Comparison of ENCODE assay signal across 22 cellular contexts in genomic region chr5:180034564-180034963, GRCh38. TPM values are rescaled to one million over a fixed set of nuclear protein-coding genes. Genes with fewer than 3 reads are reported as not detected.
DNase-seq lines count a peak whose midpoint lies in the region; ATAC-seq and TF ChIP-seq lines count a peak whose summit lies in the region.
"Had no signal": no experiment of that assay in that cellular context is flagged by ENCODE, and none has a peak within 500 bp of the region (broad histone marks: within the 10 kb centered on the region; RNA-seq: fewer than 3 reads in every experiment).

No MANE protein-coding gene starts in this region.

- H3K4me1 ChIP-seq in PC-3 (ENCODE audit: insufficient read depth, low read length), result peaks cover 5% of the 10 kb centered on the region
- H3K4me1 ChIP-seq: gastroesophageal sphincter, left ventricle myocardium inferior, right lobe of liver had no signal

- H3K27ac ChIP-seq in PC-3 (ENCODE audit: low read length) (peak overlapping the region; percentile 58), epithelial cell of prostate (no peak overlapping the region)
- H3K27ac ChIP-seq: gastroesophageal sphincter, left ventricle myocardium inferior, right lobe of liver had no signal

- no peak overlapping the region for H3K9ac ChIP-seq in PC-3 (ENCODE audit: low read length)

- CTCF ChIA-PET in PC-3 (lab: Charles Lee), result no interaction called here

- no peak overlapping the region for H2AFZ ChIP-seq in PC-3 (ENCODE audit: low read length)

- H3K27me3 ChIP-seq in PC-3 (ENCODE audit: low read length), result no peaks in the 10 kb centered on the region
- H3K27me3 ChIP-seq: gastroesophageal sphincter, right lobe of liver had no signal

- H3K4me2 ChIP-seq in PC-3 (ENCODE audit: low read length), result no peak overlapping the region

- DNase-seq in ELR (ENCODE audit: low read depth) (peak; percentile 67), PC-3 (peak; percentile 73), epithelial cell of prostate (ENCODE audit: low read depth, low spot score) (peak; percentile 14), omental fat pad (ENCODE audit: low spot score) (no peak), NCI-H1436 (lab: John Stamatoyannopoulos, UW) (no peak), UCSD-AML1 (lab: John Stamatoyannopoulos, UW; ENCODE audit: unreplicated experiment) (no peak)
- DNase-seq in activated effector memory CD4-positive, alpha-beta T cell treated with Interleukin-2 at 50 U/mL for 16 hours, result no peak
- DNase-seq: activated CD4-positive, alpha-beta T cell treated with anti-CD3 and anti-CD28 coated beads, Interleukin-2, amount 10 ng/mL, durations not matched to agents 24 days and 14 days; activated CD8-positive, alpha-beta memory T cell treated with anti-CD3 and anti-CD28 coated beads, Interleukin-2, amount 50 U/mL, for 4 hours; activated effector memory CD4-positive, alpha-beta T cell treated with anti-CD3 and anti-CD28 coated beads, Interleukin-2, amount 50 U/mL, for 16 hours; amniotic stem cell; cerebellar nuclear complex; DND-41; effector memory CD4-positive, alpha-beta T cell; HFFc6; left ventricle myocardium inferior; mucosa of descending colon; NCI-H187; NCI-H446 treated with DMSO at 0.1 percent for 48 hours; right lobe of liver had no signal

- H3K9me2 ChIP-seq in PC-3 (replicated peaks; ENCODE audit: low read length), result no peaks in the 10 kb centered on the region

- H3K4me3 ChIP-seq in PC-3 (ENCODE audit: low read length), result no peak overlapping the region
- H3K4me3 ChIP-seq: gastroesophageal sphincter, left ventricle myocardium inferior, mucosa of descending colon, right lobe of liver had no signal

- no peaks in the 10 kb centered on the region for H4K20me1 ChIP-seq in PC-3 (ENCODE audit: low read length)

- POLR2A ChIA-PET in PC-3 (lab: Charles Lee; ENCODE audit: unreplicated experiment), result no interaction called here

- no peaks in the 10 kb centered on the region for H3K79me2 ChIP-seq in PC-3 (ENCODE audit: low read length)

- ATAC-seq in PC-3, result peak; percentile 64
- peak; percentile 54 for ATAC-seq in omental fat pad (ENCODE audit: low FRiP score)
- no peak for ATAC-seq in GM21381 (IDR thresholded peaks at IDR 0.05; ENCODE audit: unreplicated experiment)
- ATAC-seq: gastroesophageal sphincter, mucosa of descending colon had no signal

- peaks cover 10% of the 10 kb centered on the region for H3F3A ChIP-seq in PC-3 (ENCODE audit: low read length, unreplicated experiment)

- BruUV-seq in PC-3 (replicated peaks; lab: Mats Ljungman, UMichigan), result no TSS peak

- H3K9me3 ChIP-seq in PC-3 (ENCODE audit: low read length), result no peaks in the 10 kb centered on the region
- H3K9me3 ChIP-seq: right lobe of liver had no signal

- intact Hi-C loops in PC-3 (cut with micrococcal nuclease), result no loop called here

- TF ChIP-seq CTCF in PC-3 (conservative IDR thresholded peaks at IDR 0.05; ENCODE audit: low read depth, low read length) (no peak), omental fat pad (IDR thresholded peaks at IDR 0.05) (no peak)

- peaks cover 24% of the 10 kb centered on the region for H3K36me3 ChIP-seq in PC-3 (ENCODE audit: low read depth, low read length)

RNA-seq across cellular contexts. Expression of gene RNF130, which starts 37.0 kb away (rescaled TPM):
- 31.2 and 35.4 TPM in 2 replicates for total RNA-seq in PC-3 (2014; rRNA removed)
- total RNA-seq in omental fat pad, result 100 to 1,000 TPM; 150 to 170 (median 167) TPM

Comparison
In these comparisons a context has a peak if more than half of its experiments do, and no peak if none do; other contexts are left out.
1. DNase-seq: peak in ELR (single experiment), PC-3 (single experiment) and epithelial cell of prostate (single experiment); none in omental fat pad (single experiment), NCI-H1436 (single experiment), UCSD-AML1 (single experiment) and activated effector memory CD4-positive, alpha-beta T cell treated with Interleukin-2 at 50 U/mL for 16 hours (single experiment).